ENCODE assay signal across 1 cellular context in the genomic region with DNA sequence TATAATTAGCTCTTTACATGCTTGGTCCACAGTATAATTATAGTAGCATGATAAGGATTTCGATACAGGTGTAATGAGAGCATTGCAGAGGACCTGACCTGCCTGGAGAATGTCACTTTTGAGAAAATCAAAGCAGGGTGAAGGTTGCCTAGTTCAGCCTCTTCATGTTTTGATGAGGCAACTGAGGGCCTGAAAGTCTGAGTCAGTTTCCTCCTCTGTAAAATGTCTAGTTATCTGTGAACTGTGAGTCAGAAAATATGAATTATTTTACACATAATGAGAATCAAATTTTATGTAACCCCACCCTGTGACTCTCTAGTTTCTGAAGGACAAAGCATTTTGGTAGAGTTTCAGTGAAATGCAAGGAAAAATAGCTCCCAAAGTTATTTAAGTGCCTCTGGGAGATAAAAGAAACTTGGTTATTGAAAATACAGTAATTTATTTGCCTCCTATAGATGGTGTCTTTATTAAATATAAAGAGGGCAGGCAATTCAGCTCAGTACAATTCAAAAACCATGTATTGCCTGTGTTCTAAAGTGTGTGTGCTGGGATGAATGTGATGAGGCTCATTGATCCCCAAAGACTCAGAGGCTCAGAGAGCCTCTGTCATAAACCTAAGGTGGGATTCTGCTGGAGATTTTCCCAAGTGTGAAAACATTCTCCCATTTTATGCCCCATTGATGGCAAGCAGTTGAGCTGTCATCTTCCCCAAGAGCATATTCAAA.
TF ChIP-seq lines count a peak whose summit lies in the region.

No MANE protein-coding gene starts in this region.

TF ChIP-seq in WTC11, 78 proteins besides CTCF, POLR2A, EP300 and RAD21 (continued from another document):
- TF ChIP-seq AFF4 (CRISPR knock-in tag; IDR thresholded peaks at IDR 0.05; ENCODE audit: borderline replicate concordance) (no peak), ZSCAN18 (CRISPR knock-in tag; IDR thresholded peaks at IDR 0.05) (no peak), CBFB (CRISPR knock-in tag; IDR thresholded peaks at IDR 0.05; ENCODE audit: low read depth) (no peak), ZBTB21 (CRISPR knock-in tag; IDR thresholded peaks at IDR 0.05; ENCODE audit: borderline replicate concordance) (no peak)
- TF ChIP-seq, protein P1, sequence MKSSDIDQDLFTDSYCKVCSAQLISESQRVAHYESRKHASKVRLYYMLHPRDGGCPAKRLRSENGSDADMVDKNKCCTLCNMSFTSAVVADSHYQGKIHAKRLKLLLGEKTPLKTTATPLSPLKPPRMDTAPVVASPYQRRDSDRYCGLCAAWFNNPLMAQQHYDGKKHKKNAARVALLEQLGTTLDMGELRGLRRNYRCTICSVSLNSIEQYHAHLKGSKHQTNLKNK (CRISPR knock-in tag; IDR thresholded peaks at IDR 0.05) = no peak
